Comparison of ENCODE assay signal across 24 cellular contexts in genomic region chr10:86506062-86506461, GRCh38. TPM values are rescaled to one million over a fixed set of nuclear protein-coding genes. Genes with fewer than 3 reads are reported as not detected.
DNase-seq lines count a peak whose midpoint lies in the region; ATAC-seq, FAIRE-seq and TF ChIP-seq lines count a peak whose summit lies in the region.
"Had no signal": no experiment of that assay in that cellular context is flagged by ENCODE, and none has a peak within 500 bp of the region (broad histone marks: within the 10 kb centered on the region; RNA-seq: fewer than 3 reads in every experiment).

No MANE protein-coding gene starts in this region.

- H3K27me3 ChIP-seq in mammary epithelial cell (ENCODE audit: insufficient read depth, low read length): no peaks in the 10 kb centered on the region
- no peaks in the 10 kb centered on the region for H3K27me3 ChIP-seq in GM23338 (ENCODE audit: insufficient read depth)
- H3K27me3 ChIP-seq: suprapubic skin had no signal

- H3K27ac ChIP-seq in mammary epithelial cell (ENCODE audit: insufficient read depth, low read depth, low read length): no peak overlapping the region
- no peak overlapping the region for H3K27ac ChIP-seq in GM23338 (ENCODE audit: low read depth)
- H3K27ac ChIP-seq: C4-2B, suprapubic skin had no signal

- dilution Hi-C loops in mammary epithelial cell (cut with HindIII; ENCODE audit: low sequenced_read_pairs): no loop called here

- H4K20me1 ChIP-seq in mammary epithelial cell (ENCODE audit: insufficient read depth, low read length): peaks cover 3% of the 10 kb centered on the region
- H4K20me1 ChIP-seq in GM23338 (replicated peaks; ENCODE audit: insufficient read depth): peaks cover 51% of the 10 kb centered on the region

- no peak overlapping the region for H3K27ac Mint-ChIP-seq in activated naive CD4-positive, alpha-beta T cell treated with anti-CD3 and anti-CD28 coated beads for 36 hours
- H3K27ac Mint-ChIP-seq in activated T-helper 17 cell treated with anti-CD3 and anti-CD28 coated beads, Interleukin-2, amount 50 U/mL, for 72 hours: peak overlapping the region; percentile 55
- H3K27ac Mint-ChIP-seq in neural crest cell (ENCODE audit: unreplicated experiment) (peak overlapping the region; percentile 86), GM23338 (no peak overlapping the region; the same call in 1 of the 2 replicates)

- H3K4me1 ChIP-seq in mammary epithelial cell (ENCODE audit: insufficient read depth, low read length) (no peaks in the 10 kb centered on the region), GM23338 (ENCODE audit: insufficient read depth) (no peaks in the 10 kb centered on the region)

- H3K79me2 ChIP-seq in mammary epithelial cell (ENCODE audit: insufficient read depth, low read length) (peaks cover 95% of the 10 kb centered on the region), GM23338 (replicated peaks; ENCODE audit: insufficient read depth) (peaks cover 100% of the 10 kb centered on the region)

- DNase-seq in activated naive CD4-positive, alpha-beta T cell treated with anti-CD3 and anti-CD28 coated beads for 36 hours: no peak
- no peak for DNase-seq in activated naive CD4-positive, alpha-beta T cell (lab: John Stamatoyannopoulos, UW)
- DNase-seq in neural crest cell (ENCODE audit: low read depth, low spot score) (no peak), mammary epithelial cell (no peak), GM23338 (ENCODE audit: low spot score) (no peak), RCC 7860 (ENCODE audit: low spot score) (no peak)
- DNase-seq: activated T-cell treated with anti-CD3 and anti-CD28 coated beads, Interleukin-2, amount 50 U/mL, for 72 hours; amygdala; caudate nucleus; DMS79; effector CD4-positive, alpha-beta T cell; KG1; left colon; midbrain; NCI-H1048; NCI-H2029; NCI-H446; nucleus accumbens; stimulated activated CD8-positive, alpha-beta memory T cell treated with anti-CD3 and anti-CD28 coated beads, Interleukin-4, amount 100 ng/mL, for 48 hours had no signal

- H3K4me3 ChIP-seq in mammary epithelial cell (replicated peaks in 1 of 3; ENCODE audit: insufficient read depth in 1 of 3, low read depth in 2 of 3, low read length in 3 of 3): no peak overlapping the region
- H3K4me3 ChIP-seq in GM23338: no peak overlapping the region
- H3K4me3 ChIP-seq: suprapubic skin had no signal

- ATAC-seq in GM18909 (IDR thresholded peaks at IDR 0.05; ENCODE audit: poor library complexity, unreplicated experiment) (peak; percentile 21), GM23338 (no peak)
- ATAC-seq in activated T-helper 17 cell treated with anti-CD3 and anti-CD28 coated beads, Interleukin-2, amount 50 U/mL, for 72 hours (replicated peaks): no peak
- ATAC-seq: activated T-cell treated with anti-CD3 and anti-CD28 coated beads, Interleukin-2, amount 50 U/mL, for 72 hours; left colon had no signal

- intact Hi-C loops in activated naive CD4-positive, alpha-beta T cell treated with anti-CD3 and anti-CD28 coated beads for 36 hours (cut with micrococcal nuclease): no loop called here
- intact Hi-C loops in mammary epithelial cell (cut with micrococcal nuclease): no loop called here

- H3K27me3 Mint-ChIP-seq in activated naive CD4-positive, alpha-beta T cell treated with anti-CD3 and anti-CD28 coated beads for 36 hours (ENCODE audit: low read depth): no peaks in the 10 kb centered on the region
- no peaks in the 10 kb centered on the region for H3K27me3 Mint-ChIP-seq in activated T-helper 17 cell treated with anti-CD3 and anti-CD28 coated beads, Interleukin-2, amount 50 U/mL, for 72 hours
- no peaks in the 10 kb centered on the region for H3K27me3 Mint-ChIP-seq in neural crest cell (ENCODE audit: low read depth)
- H3K27me3 Mint-ChIP-seq in GM23338 (ENCODE audit: insufficient read depth, low read depth, poor library complexity): no peaks in the 10 kb centered on the region

- H2AFZ ChIP-seq in mammary epithelial cell (ENCODE audit: low read depth, low read length) (no peak overlapping the region), GM23338 (no peak overlapping the region)

- no peaks in the 10 kb centered on the region for H3K9me3 ChIP-seq in mammary epithelial cell (replicated peaks; ENCODE audit: insufficient read depth, low read length)
- H3K9me3 ChIP-seq: suprapubic skin had no signal

- in situ Hi-C loops in mammary epithelial cell (cut with MboI; ENCODE audit: low sequenced_read_pairs in 2 of 2): no loop called here

- H3K4me1 Mint-ChIP-seq in activated naive CD4-positive, alpha-beta T cell treated with anti-CD3 and anti-CD28 coated beads for 36 hours (ENCODE audit: low read depth): peaks cover 38% of the 10 kb centered on the region
- H3K4me1 Mint-ChIP-seq in activated T-helper 17 cell treated with anti-CD3 and anti-CD28 coated beads, Interleukin-2, amount 50 U/mL, for 72 hours: peaks cover 10% of the 10 kb centered on the region
- no peaks in the 10 kb centered on the region for H3K4me1 Mint-ChIP-seq in neural crest cell
- H3K4me1 Mint-ChIP-seq in GM23338: peaks cover 7% of the 10 kb centered on the region

- TF ChIP-seq CTCF in neural crest cell (conservative IDR thresholded peaks at IDR 0.05) (no peak), mammary epithelial cell (conservative IDR thresholded peaks at IDR 0.05 in 1 of 2, IDR thresholded peaks at IDR 0.05 in 1 of 2; ENCODE audit: extremely low read depth in 1 of 2, insufficient read depth in 1 of 2, low read depth in 1 of 2, low read length in 2 of 2) (no peak), GM23338 (conservative IDR thresholded peaks at IDR 0.05; ENCODE audit: low read depth in 2 of 2) (no peak)

- H3F3A ChIP-seq in GM23338 (replicated peaks; ENCODE audit: low read depth): no peaks in the 10 kb centered on the region

- no TSS peak for BruUV-seq in mammary epithelial cell (replicated peaks; lab: Mats Ljungman, UMichigan)

- H3K4me3 Mint-ChIP-seq in activated naive CD4-positive, alpha-beta T cell treated with anti-CD3 and anti-CD28 coated beads for 36 hours: peak overlapping the region; percentile 16
- peak overlapping the region; percentile 27 for H3K4me3 Mint-ChIP-seq in activated T-helper 17 cell treated with anti-CD3 and anti-CD28 coated beads, Interleukin-2, amount 50 U/mL, for 72 hours
- no peak overlapping the region for H3K4me3 Mint-ChIP-seq in neural crest cell
- no peak overlapping the region for H3K4me3 Mint-ChIP-seq in GM23338
- H3K4me3 Mint-ChIP-seq: activated T-cell treated with anti-CD3 and anti-CD28 coated beads, Interleukin-2, amount 50 U/mL, for 72 hours had no signal

- no peaks in the 10 kb centered on the region for H3K9me3 Mint-ChIP-seq in activated naive CD4-positive, alpha-beta T cell treated with anti-CD3 and anti-CD28 coated beads for 36 hours
- no peaks in the 10 kb centered on the region for H3K9me3 Mint-ChIP-seq in activated T-helper 17 cell treated with anti-CD3 and anti-CD28 coated beads, Interleukin-2, amount 50 U/mL, for 72 hours
- H3K9me3 Mint-ChIP-seq in neural crest cell: no peaks in the 10 kb centered on the region
- no peaks in the 10 kb centered on the region for H3K9me3 Mint-ChIP-seq in GM23338
- H3K9me3 Mint-ChIP-seq: activated T-cell treated with anti-CD3 and anti-CD28 coated beads, Interleukin-2, amount 50 U/mL, for 72 hours had no signal

- FAIRE-seq in RCC 7860 (lab: Jason Lieb, UNC): no peak
- FAIRE-seq: TTC549 had no signal

- CTCF ChIA-PET in activated naive CD4-positive, alpha-beta T cell treated with anti-CD3 and anti-CD28 coated beads for 36 hours (lab: Charles Lee): no interaction called here
- CTCF ChIA-PET in mammary epithelial cell (lab: Charles Lee; ENCODE audit: low non-redundant PET): no interaction called here

- H3K36me3 ChIP-seq in mammary epithelial cell (ENCODE audit: insufficient read depth, low read length) (peaks cover 13% of the 10 kb centered on the region), GM23338 (ENCODE audit: insufficient read depth) (no peaks in the 10 kb centered on the region)

- H3K9ac ChIP-seq in mammary epithelial cell (ENCODE audit: insufficient read depth, low read length): no peak overlapping the region

- H3K4me2 ChIP-seq in mammary epithelial cell (ENCODE audit: insufficient read depth, low read depth, low read length) (no peak overlapping the region), GM23338 (no peak overlapping the region)

- WGBS in mammary epithelial cell (ENCODE audit: low coverage, missing lambda C conversion rate): 100% methylated on average over 1 of the region's 2 CpGs

- no peaks in the 10 kb centered on the region for H3K9me2 ChIP-seq in GM23338 (ENCODE audit: insufficient read depth)

- H3K36me3 Mint-ChIP-seq in activated naive CD4-positive, alpha-beta T cell treated with anti-CD3 and anti-CD28 coated beads for 36 hours (ENCODE audit: low read depth): peaks cover 20% of the 10 kb centered on the region
- H3K36me3 Mint-ChIP-seq in activated T-helper 17 cell treated with anti-CD3 and anti-CD28 coated beads, Interleukin-2, amount 50 U/mL, for 72 hours (ENCODE audit: low read depth): peaks cover 37% of the 10 kb centered on the region
- H3K36me3 Mint-ChIP-seq in neural crest cell (ENCODE audit: low read depth) (peaks cover 4% of the 10 kb centered on the region), GM23338 (ENCODE audit: low read depth) (peaks cover 19% of the 10 kb centered on the region)

TF ChIP-seq in GM23338, 12 proteins besides CTCF, POLR2A, EP300 and RAD21 (continues in another document):
- no peak for TF ChIP-seq NANOG (IDR thresholded peaks at IDR 0.05; ENCODE audit: borderline replicate concordance)

RNA-seq across cellular contexts. Expression of gene WAPL, which starts 15.5 kb away (rescaled TPM):
- 10 to 100 TPM; 30.2 to 33.5 TPM for total RNA-seq in activated naive CD4-positive, alpha-beta T cell treated with anti-CD3 and anti-CD28 coated beads for 36 hours
- total RNA-seq in activated T-helper 17 cell treated with anti-CD3 and anti-CD28 coated beads, Interleukin-2, amount 50 U/mL, for 72 hours: 10 to 100 TPM; 39.2 to 51.5 TPM
- total RNA-seq in neural crest cell (54.0 and 55.4 TPM in 2 replicates), mammary epithelial cell (10 to 100 TPM; 37.5 to 37.8 TPM)
- polyA plus RNA-seq in mammary epithelial cell (12.2 TPM), GM23338 (2016; fragmentation: Nextera tagmentation; extraction: Ambion mirVana) (23.6 and 25.2 TPM in 2 replicates)
- polyA minus RNA-seq in mammary epithelial cell: 60.3 TPM
- total RNA-seq in GM23338 (2014; rRNA removed; shearing (Covaris generic)): 60.8 and 67.9 TPM in 2 replicates

Comparison
In these comparisons a context has a peak if more than half of its experiments do, and no peak if none do; other contexts are left out.
1. H3K27ac Mint-ChIP-seq: peak in activated T-helper 17 cell treated with anti-CD3 and anti-CD28 coated beads, Interleukin-2, amount 50 U/mL, for 72 hours (single experiment) and neural crest cell (single experiment); none in activated naive CD4-positive, alpha-beta T cell treated with anti-CD3 and anti-CD28 coated beads for 36 hours (single experiment) and GM23338 (single experiment).
2. H3K4me3 Mint-ChIP-seq: peak in activated naive CD4-positive, alpha-beta T cell treated with anti-CD3 and anti-CD28 coated beads for 36 hours (single experiment) and activated T-helper 17 cell treated with anti-CD3 and anti-CD28 coated beads, Interleukin-2, amount 50 U/mL, for 72 hours (single experiment); none in neural crest cell (single experiment) and GM23338 (single experiment).